2 cellular contexts compared by ENCODE assay signal in genomic region chr7:99790407-99790806, GRCh38.
TF ChIP-seq lines count a peak whose summit lies in the region.

No MANE protein-coding gene starts in this region.

TF ChIP-seq in liver, 16 proteins besides CTCF, POLR2A, EP300 and RAD21:
- no peak for TF ChIP-seq ZBTB33 (IDR thresholded peaks at IDR 0.05)
- TF ChIP-seq RXRA (IDR thresholded peaks at IDR 0.05) = no peak
- TF ChIP-seq GABPA (IDR thresholded peaks at IDR 0.05 in 1 of 2, conservative IDR thresholded peaks at IDR 0.05 in 1 of 2) = no peak
- TF ChIP-seq NR2F2 (IDR thresholded peaks at IDR 0.05) = no peak
- no peak for TF ChIP-seq HNF4G (IDR thresholded peaks at IDR 0.05)
- no peak for TF ChIP-seq TAF1 (conservative IDR thresholded peaks at IDR 0.05)
- no peak for TF ChIP-seq ATF3 (IDR thresholded peaks at IDR 0.05)
- TF ChIP-seq JUND (IDR thresholded peaks at IDR 0.05) = no peak
- no peak for TF ChIP-seq REST (IDR thresholded peaks at IDR 0.05)
- no peak for TF ChIP-seq FOXA1 (IDR thresholded peaks at IDR 0.05)
- no peak for TF ChIP-seq FOXA2 (IDR thresholded peaks at IDR 0.05)
- no peak for TF ChIP-seq SP1 (IDR thresholded peaks at IDR 0.05)
- TF ChIP-seq YY1 (IDR thresholded peaks at IDR 0.05) = no peak
- TF ChIP-seq HNF4A (conservative IDR thresholded peaks at IDR 0.05) = no peak
- no peak for TF ChIP-seq MAX (IDR thresholded peaks at IDR 0.05)
- TF ChIP-seq EGR1 (IDR thresholded peaks at IDR 0.05; ENCODE audit: low read depth in 2 of 2) = no peak

TF ChIP-seq in HepG2, 621 proteins besides CTCF, POLR2A, EP300 and RAD21:
- TF ChIP-seq ZNF780A (CRISPR knock-in tag; IDR thresholded peaks at IDR 0.05) (no peak), HNF4A (CRISPR knock-in tag; IDR thresholded peaks at IDR 0.05) (no peak), ZZZ3 (CRISPR knock-in tag; IDR thresholded peaks at IDR 0.05; ENCODE audit: borderline replicate concordance) (no peak), KDM1A (CRISPR knock-in tag; IDR thresholded peaks at IDR 0.05) (no peak), AFF4 (CRISPR knock-in tag; IDR thresholded peaks at IDR 0.05) (no peak), BRF2 (CRISPR knock-in tag; IDR thresholded peaks at IDR 0.05) (no peak), ZNF251 (CRISPR knock-in tag; IDR thresholded peaks at IDR 0.05) (no peak), HNRNPUL1 (IDR thresholded peaks at IDR 0.05; ENCODE audit: low read depth, low read length) (no peak), ZFP90 (CRISPR knock-in tag; IDR thresholded peaks at IDR 0.05; ENCODE audit: borderline replicate concordance) (no peak), IRF1 (CRISPR knock-in tag; IDR thresholded peaks at IDR 0.05; ENCODE audit: low read depth) (no peak), ARID4A (CRISPR knock-in tag; IDR thresholded peaks at IDR 0.05; ENCODE audit: borderline replicate concordance) (no peak), ZNF354B (CRISPR knock-in tag; IDR thresholded peaks at IDR 0.05) (no peak), WIZ (CRISPR knock-in tag; IDR thresholded peaks at IDR 0.05) (no peak), SUZ12 (IDR thresholded peaks at IDR 0.05; ENCODE audit: low read depth, low read length) (no peak), ARID5B (CRISPR knock-in tag; IDR thresholded peaks at IDR 0.05) (no peak), ADNP (CRISPR knock-in tag; IDR thresholded peaks at IDR 0.05) (no peak), SMAD9 (CRISPR knock-in tag; IDR thresholded peaks at IDR 0.05) (no peak), TRIM22 (IDR thresholded peaks at IDR 0.05) (no peak), FOXM1 (CRISPR knock-in tag; IDR thresholded peaks at IDR 0.05) (no peak)
